In genomic region chr20:54138427-54138826, GRCh38 we compare ENCODE assay signal across 1 cellular context.
TF ChIP-seq lines count a peak whose summit lies in the region.

No MANE protein-coding gene starts in this region.

TF ChIP-seq in HCT116, 20 proteins besides CTCF, POLR2A, EP300 and RAD21 (continued from another document):
- TF ChIP-seq REST (IDR thresholded peaks at IDR 0.05; ENCODE audit: low read depth): no peak
- TF ChIP-seq SP1 (IDR thresholded peaks at IDR 0.05; ENCODE audit: low read depth): no peak
- no peak for TF ChIP-seq FOSL1 (IDR thresholded peaks at IDR 0.05; ENCODE audit: low read depth)
- no peak for TF ChIP-seq EZH2 (IDR thresholded peaks at IDR 0.05)
- TF ChIP-seq ZFX (IDR thresholded peaks at IDR 0.05): no peak
- TF ChIP-seq EZH2phosphoT487 (IDR thresholded peaks at IDR 0.05; ENCODE audit: borderline replicate concordance): no peak
- TF ChIP-seq ZNF274 (IDR thresholded peaks at IDR 0.05; ENCODE audit: low read depth, low read length): no peak
- TF ChIP-seq POLR2AphosphoS5 (IDR thresholded peaks at IDR 0.05; ENCODE audit: low read depth, low read length): no peak
